Comparison of ENCODE assay signal across 1 cellular context in the genomic region with DNA sequence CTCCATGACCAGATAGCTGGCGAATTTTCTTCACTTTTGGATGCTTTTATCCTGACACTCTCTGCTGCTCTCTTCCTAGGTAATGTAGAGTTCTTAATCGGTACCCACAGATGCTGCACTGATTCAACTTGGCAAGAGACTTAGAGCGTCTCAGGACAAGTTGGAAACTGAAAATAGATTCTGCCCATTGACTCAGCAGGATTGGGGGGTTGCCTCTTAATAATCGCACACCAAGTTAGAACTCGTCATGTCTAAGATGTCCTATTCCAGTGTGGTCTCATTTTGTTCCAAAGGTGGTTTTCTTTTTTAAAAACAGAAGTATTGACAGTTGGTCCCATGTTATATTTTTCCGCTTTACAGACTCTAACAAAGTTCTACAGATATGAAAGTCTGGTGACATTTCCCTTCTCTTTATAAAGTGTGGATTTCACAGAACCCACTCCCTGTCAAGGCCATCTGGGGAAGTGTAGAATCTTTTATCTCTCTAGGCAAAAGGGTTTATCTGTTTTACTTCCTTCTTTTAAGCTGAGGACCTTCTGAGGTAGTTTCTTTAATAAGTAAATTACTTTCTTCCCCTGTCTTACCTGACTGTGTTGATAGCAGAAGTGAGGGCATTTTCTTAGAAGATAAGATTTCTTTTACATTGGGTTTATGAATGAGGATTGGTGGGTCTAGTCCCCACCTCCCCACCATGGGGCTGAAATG.
TF ChIP-seq lines count a peak whose summit lies in the region.

No MANE protein-coding gene starts in this region.

TF ChIP-seq in GM23338, 12 proteins besides CTCF, POLR2A, EP300 and RAD21 (continued from another document):
- TF ChIP-seq, protein P1, sequence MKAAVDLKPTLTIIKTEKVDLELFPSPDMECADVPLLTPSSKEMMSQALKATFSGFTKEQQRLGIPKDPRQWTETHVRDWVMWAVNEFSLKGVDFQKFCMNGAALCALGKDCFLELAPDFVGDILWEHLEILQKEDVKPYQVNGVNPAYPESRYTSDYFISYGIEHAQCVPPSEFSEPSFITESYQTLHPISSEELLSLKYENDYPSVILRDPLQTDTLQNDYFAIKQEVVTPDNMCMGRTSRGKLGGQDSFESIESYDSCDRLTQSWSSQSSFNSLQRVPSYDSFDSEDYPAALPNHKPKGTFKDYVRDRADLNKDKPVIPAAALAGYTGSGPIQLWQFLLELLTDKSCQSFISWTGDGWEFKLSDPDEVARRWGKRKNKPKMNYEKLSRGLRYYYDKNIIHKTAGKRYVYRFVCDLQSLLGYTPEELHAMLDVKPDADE (IDR thresholded peaks at IDR 0.05) = no peak
- no peak for TF ChIP-seq CREB1 (CRISPR knock-in tag; IDR thresholded peaks at IDR 0.05; ENCODE audit: low read depth)
